In genomic region chr4:184843984-184844554, GRCh38 we compare ENCODE assay signal across 1 cellular context.
TF ChIP-seq lines count a peak whose summit lies in the region.

No MANE protein-coding gene starts in this region.

TF ChIP-seq in K562, 482 proteins besides CTCF, POLR2A, EP300 and RAD21 (continued from another document):
- TF ChIP-seq IRF2 (CRISPR knock-in tag; IDR thresholded peaks at IDR 0.05): no peak
- no peak for TF ChIP-seq HDAC8 (tag; IDR thresholded peaks at IDR 0.05)
- TF ChIP-seq ZNF217 (CRISPR knock-in tag; IDR thresholded peaks at IDR 0.05): no peak
- TF ChIP-seq ILF3 (IDR thresholded peaks at IDR 0.05; ENCODE audit: borderline replicate concordance): no peak
- TF ChIP-seq, protein P1, sequence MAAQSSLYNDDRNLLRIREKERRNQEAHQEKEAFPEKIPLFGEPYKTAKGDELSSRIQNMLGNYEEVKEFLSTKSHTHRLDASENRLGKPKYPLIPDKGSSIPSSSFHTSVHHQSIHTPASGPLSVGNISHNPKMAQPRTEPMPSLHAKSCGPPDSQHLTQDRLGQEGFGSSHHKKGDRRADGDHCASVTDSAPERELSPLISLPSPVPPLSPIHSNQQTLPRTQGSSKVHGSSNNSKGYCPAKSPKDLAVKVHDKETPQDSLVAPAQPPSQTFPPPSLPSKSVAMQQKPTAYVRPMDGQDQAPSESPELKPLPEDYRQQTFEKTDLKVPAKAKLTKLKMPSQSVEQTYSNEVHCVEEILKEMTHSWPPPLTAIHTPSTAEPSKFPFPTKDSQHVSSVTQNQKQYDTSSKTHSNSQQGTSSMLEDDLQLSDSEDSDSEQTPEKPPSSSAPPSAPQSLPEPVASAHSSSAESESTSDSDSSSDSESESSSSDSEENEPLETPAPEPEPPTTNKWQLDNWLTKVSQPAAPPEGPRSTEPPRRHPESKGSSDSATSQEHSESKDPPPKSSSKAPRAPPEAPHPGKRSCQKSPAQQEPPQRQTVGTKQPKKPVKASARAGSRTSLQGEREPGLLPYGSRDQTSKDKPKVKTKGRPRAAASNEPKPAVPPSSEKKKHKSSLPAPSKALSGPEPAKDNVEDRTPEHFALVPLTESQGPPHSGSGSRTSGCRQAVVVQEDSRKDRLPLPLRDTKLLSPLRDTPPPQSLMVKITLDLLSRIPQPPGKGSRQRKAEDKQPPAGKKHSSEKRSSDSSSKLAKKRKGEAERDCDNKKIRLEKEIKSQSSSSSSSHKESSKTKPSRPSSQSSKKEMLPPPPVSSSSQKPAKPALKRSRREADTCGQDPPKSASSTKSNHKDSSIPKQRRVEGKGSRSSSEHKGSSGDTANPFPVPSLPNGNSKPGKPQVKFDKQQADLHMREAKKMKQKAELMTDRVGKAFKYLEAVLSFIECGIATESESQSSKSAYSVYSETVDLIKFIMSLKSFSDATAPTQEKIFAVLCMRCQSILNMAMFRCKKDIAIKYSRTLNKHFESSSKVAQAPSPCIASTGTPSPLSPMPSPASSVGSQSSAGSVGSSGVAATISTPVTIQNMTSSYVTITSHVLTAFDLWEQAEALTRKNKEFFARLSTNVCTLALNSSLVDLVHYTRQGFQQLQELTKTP (IDR thresholded peaks at IDR 0.05; ENCODE audit: low read depth in 1 of 2, partially characterized antibody in 2 of 2): peak in 1 of 2 experiments; percentile 50
- no peak for TF ChIP-seq HMGXB4 (CRISPR knock-in tag; IDR thresholded peaks at IDR 0.05)
- TF ChIP-seq SMAD1 (IDR thresholded peaks at IDR 0.05; ENCODE audit: low read depth, low read length, partially characterized antibody): peak; percentile 6
- peak; percentile 75 for TF ChIP-seq NBN (IDR thresholded peaks at IDR 0.05; ENCODE audit: low read depth)
- TF ChIP-seq HNRNPLL (IDR thresholded peaks at IDR 0.05; ENCODE audit: low read depth, low read length, poor library complexity, severe bottlenecking): no peak
- TF ChIP-seq EHMT2 (IDR thresholded peaks at IDR 0.05): peak; percentile 42; the same call in 1 of the 2 replicates
- no peak for TF ChIP-seq ZHX1 (conservative IDR thresholded peaks at IDR 0.05; ENCODE audit: low read length)
- no peak for TF ChIP-seq SNIP1 (IDR thresholded peaks at IDR 0.05; ENCODE audit: low read depth)
- TF ChIP-seq NR1H2 (CRISPR knock-in tag; IDR thresholded peaks at IDR 0.05): no peak
